Comparison of ENCODE assay signal across 22 cellular contexts in genomic region chr20:62888406-62888805, GRCh38.
"Had no signal": no experiment of that assay in that cellular context is flagged by ENCODE, and none has a peak within 500 bp of the region (broad histone marks: within the 10 kb centered on the region; RNA-seq: fewer than 3 reads in every experiment).

No MANE protein-coding gene starts in this region.

- H3K27me3 ChIP-seq: brain microvascular endothelial cell, gastrocnemius medialis, transverse colon, vagina had no signal

- H3K4me1 ChIP-seq: gastrocnemius medialis, vagina had no signal

- ATAC-seq: activated CD8-positive, alpha-beta T cell treated with anti-CD3 and anti-CD28 coated beads for 36 hours; effector memory CD8-positive, alpha-beta T cell; gastrocnemius medialis; T-helper 17 cell; WTC11 had no signal

- H3K27ac Mint-ChIP-seq: activated CD8-positive, alpha-beta T cell treated with anti-CD3 and anti-CD28 coated beads for 36 hours; dendritic cell treated with granulocyte-macrophage colony-stimulating factor and Interleukin-4, amounts not matched to agents 40 ng/mL and 50 ng/mL, for 4 days; effector memory CD8-positive, alpha-beta T cell; natural killer cell treated with Interleukin-12 subunit alpha and Interleukin-12 subunit beta and Interleukin-15 and Interleukin-18, amount 100 ng/mL, for 72 hours; progenitor cell of endocrine pancreas; T-helper 17 cell had no signal

- H3K9me3 ChIP-seq: gastrocnemius medialis, transverse colon, vagina had no signal

- H3K9me3 Mint-ChIP-seq: activated CD8-positive, alpha-beta T cell treated with anti-CD3 and anti-CD28 coated beads for 36 hours; activated naive CD4-positive, alpha-beta T cell treated with anti-CD3 and anti-CD28 coated beads, Interleukin-2, amount 50 U/mL, for 72 hours; dendritic cell treated with granulocyte-macrophage colony-stimulating factor and Interleukin-4, amounts not matched to agents 40 ng/mL and 50 ng/mL, for 4 days; effector memory CD8-positive, alpha-beta T cell; natural killer cell treated with Interleukin-12 subunit alpha and Interleukin-12 subunit beta and Interleukin-15 and Interleukin-18, amount 100 ng/mL, for 72 hours; WTC11 had no signal

- H3K27ac ChIP-seq: gastrocnemius medialis, skin epidermis, vagina had no signal

- H3K4me3 ChIP-seq: gastrocnemius medialis, skin epidermis, transverse colon, vagina had no signal

- H3K27me3 Mint-ChIP-seq: activated CD8-positive, alpha-beta T cell treated with anti-CD3 and anti-CD28 coated beads for 36 hours; dendritic cell treated with granulocyte-macrophage colony-stimulating factor and Interleukin-4, amounts not matched to agents 40 ng/mL and 50 ng/mL, for 4 days; effector memory CD8-positive, alpha-beta T cell; natural killer cell treated with Interleukin-12 subunit alpha and Interleukin-12 subunit beta and Interleukin-15 and Interleukin-18, amount 100 ng/mL, for 72 hours; progenitor cell of endocrine pancreas; T-helper 17 cell had no signal

- DNase-seq: activated CD4-positive, alpha-beta T cell treated with anti-CD3 and anti-CD28 coated beads for 4 hours; activated CD8-positive, alpha-beta T cell treated with anti-CD3 and anti-CD28 coated beads for 36 hours; activated gamma-delta T cell; activated T-cell treated with anti-CD3 and anti-CD28 coated beads, Interleukin-2, amount 50 U/mL, for 48 hours; brain microvascular endothelial cell; cerebellar nuclear complex; effector memory CD8-positive, alpha-beta T cell; gastrocnemius medialis; left cardiac atrium; nucleus accumbens; stimulated activated CD4-positive, alpha-beta T cell treated with anti-CD3 and anti-CD28 coated beads, Interleukin-4, amount 100 ng/mL, for 4 hours; stimulated activated CD8-positive, alpha-beta memory T cell treated with anti-CD3 and anti-CD28 coated beads, Interleukin-4, amount 100 ng/mL, for 48 hours; stimulated activated naive CD4-positive, alpha-beta T cell treated with Interleukin-2 at 50 U/mL for 16 hours; T-helper 17 cell; transverse colon had no signal

- H3K4me3 Mint-ChIP-seq: activated CD8-positive, alpha-beta T cell treated with anti-CD3 and anti-CD28 coated beads for 36 hours; dendritic cell treated with granulocyte-macrophage colony-stimulating factor and Interleukin-4, amounts not matched to agents 40 ng/mL and 50 ng/mL, for 4 days; effector memory CD8-positive, alpha-beta T cell; natural killer cell treated with Interleukin-12 subunit alpha and Interleukin-12 subunit beta and Interleukin-15 and Interleukin-18, amount 100 ng/mL, for 72 hours; T-helper 17 cell; WTC11 had no signal
